In the genomic region with DNA sequence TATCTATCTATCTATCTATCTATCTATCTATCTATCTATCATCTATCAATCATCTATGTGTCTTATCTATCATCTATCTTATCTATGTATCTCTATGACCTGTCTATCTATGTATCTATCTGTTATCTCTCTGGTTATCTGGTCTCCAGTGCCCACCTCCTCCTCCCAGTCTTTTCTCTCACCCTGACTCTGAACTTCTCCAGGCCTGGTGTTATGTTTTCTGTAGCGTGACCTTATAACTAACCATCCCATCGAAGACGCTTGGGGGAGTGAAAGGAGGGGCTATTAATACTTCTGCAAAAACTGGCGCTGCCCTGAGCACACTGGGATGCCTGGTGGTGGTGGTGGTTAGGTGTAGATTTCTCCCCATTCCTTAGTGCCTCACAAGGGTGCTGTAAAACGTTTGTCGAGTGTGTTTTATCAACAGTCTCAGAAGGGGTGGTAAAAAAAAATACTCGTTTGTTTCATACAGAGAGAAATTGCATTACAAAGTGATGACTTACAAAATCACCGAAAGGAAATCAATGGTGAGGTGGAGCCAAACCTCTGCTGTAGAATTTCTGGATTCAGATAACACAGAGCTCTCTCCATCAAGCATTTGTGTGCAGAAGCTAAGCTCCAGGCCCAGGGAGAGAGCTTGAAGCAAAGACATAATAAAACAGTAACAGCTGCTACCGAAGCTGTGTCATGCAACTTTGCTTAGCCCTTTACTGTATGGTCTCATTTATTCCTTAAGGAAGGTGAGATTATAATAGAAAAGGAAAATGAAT, we compare ENCODE assay signal across 8 cellular contexts.
DNase-seq lines count a peak whose midpoint lies in the region; ATAC-seq and TF ChIP-seq lines count a peak whose summit lies in the region.

No MANE protein-coding gene starts in this region.

- H3K27me3 ChIP-seq in cardiac muscle cell (no peaks in the 10 kb centered on the region), lower lobe of right lung (ENCODE audit: low read depth) (no peaks in the 10 kb centered on the region), upper lobe of left lung (no peaks in the 10 kb centered on the region)

- H3K4me3 Mint-ChIP-seq in activated T-helper 2 cell treated with anti-CD3 and anti-CD28 coated beads, Interferon-gamma antibody, Interleukin-2, Interleukin-4, amounts not matched to agents 10 μg/mL and 5 μg/mL and 100 μg/mL, durations not matched to agents 14 hours and 24 hours and 36 hours (ENCODE audit: low read depth): peak overlapping the region; percentile 89

- intact Hi-C loops in left ventricle myocardium superior (cut with micrococcal nuclease): no loop called here
- intact Hi-C loops in activated T-helper 2 cell treated with anti-CD3 and anti-CD28 coated beads, Interferon-gamma antibody, Interleukin-2, Interleukin-4, amounts not matched to agents 10 μg/mL and 5 μg/mL and 100 μg/mL, durations not matched to agents 14 hours and 24 hours and 36 hours (cut with micrococcal nuclease): loop anchor here (2.0 kb wide), 2 partner anchors 71 to 159 kb away; no protein-coding TSS in a partner anchor
- intact Hi-C loops in lower lobe of right lung (cut with DNase I): loop anchor here (10.0 kb wide), 1 partner anchor 339 kb away; no protein-coding TSS in a partner anchor

- H3K36me3 ChIP-seq in cardiac muscle cell (no peaks in the 10 kb centered on the region), lower lobe of right lung (no peaks in the 10 kb centered on the region), upper lobe of left lung (no peaks in the 10 kb centered on the region)

- no peaks in the 10 kb centered on the region for H3K27me3 Mint-ChIP-seq in activated T-helper 2 cell treated with anti-CD3 and anti-CD28 coated beads, Interferon-gamma antibody, Interleukin-2, Interleukin-4, amounts not matched to agents 10 μg/mL and 5 μg/mL and 100 μg/mL, durations not matched to agents 14 hours and 24 hours and 36 hours (ENCODE audit: low read depth)

- H3K27ac ChIP-seq in cardiac muscle cell: peak overlapping the region; percentile 10
- peak overlapping the region; percentile 89 for H3K27ac ChIP-seq in lower lobe of right lung
- peak overlapping the region in 3 of 4 donors; percentile 85 to 91 (median 90) for H3K27ac ChIP-seq in upper lobe of left lung

- no peaks in the 10 kb centered on the region for H3K9me3 Mint-ChIP-seq in activated T-helper 2 cell treated with anti-CD3 and anti-CD28 coated beads, Interferon-gamma antibody, Interleukin-2, Interleukin-4, amounts not matched to agents 10 μg/mL and 5 μg/mL and 100 μg/mL, durations not matched to agents 14 hours and 24 hours and 36 hours

- H3K9me3 ChIP-seq in cardiac muscle cell (ENCODE audit: low read depth) (no peaks in the 10 kb centered on the region), lower lobe of right lung (no peaks in the 10 kb centered on the region), upper lobe of left lung (no peaks in the 10 kb centered on the region)

- TF ChIP-seq POLR2A in upper lobe of left lung (IDR thresholded peaks at IDR 0.05): no peak

- no peaks in the 10 kb centered on the region for H3K36me3 Mint-ChIP-seq in activated T-helper 2 cell treated with anti-CD3 and anti-CD28 coated beads, Interferon-gamma antibody, Interleukin-2, Interleukin-4, amounts not matched to agents 10 μg/mL and 5 μg/mL and 100 μg/mL, durations not matched to agents 14 hours and 24 hours and 36 hours (ENCODE audit: low read depth)

- ATAC-seq in left ventricle myocardium superior (no peak), lower lobe of right lung (no peak), upper lobe of left lung (ENCODE audit: low FRiP score in 2 of 2) (no peak)

- H3K27ac Mint-ChIP-seq in activated T-helper 2 cell treated with anti-CD3 and anti-CD28 coated beads, Interferon-gamma antibody, Interleukin-2, Interleukin-4, amounts not matched to agents 10 μg/mL and 5 μg/mL and 100 μg/mL, durations not matched to agents 14 hours and 24 hours and 36 hours: peak overlapping the region; percentile 92

- H3K4me1 Mint-ChIP-seq in activated T-helper 2 cell treated with anti-CD3 and anti-CD28 coated beads, Interferon-gamma antibody, Interleukin-2, Interleukin-4, amounts not matched to agents 10 μg/mL and 5 μg/mL and 100 μg/mL, durations not matched to agents 14 hours and 24 hours and 36 hours (ENCODE audit: low read depth): peaks cover 51% of the 10 kb centered on the region

- DNase-seq in cardiac muscle cell (ENCODE audit: low read depth in 1 of 2, low spot score in 1 of 2) (peak; percentile 23 to 69), left ventricle myocardium superior (no peak), lower lobe of right lung (no peak), upper lobe of left lung (no peak), SW 1271 (lab: John Stamatoyannopoulos, UW) (no peak), ureter (ENCODE audit: low spot score) (no peak), activated gamma-delta T cell (lab: John Stamatoyannopoulos, UW) (no peak)
- no peak for DNase-seq in activated T-helper 2 cell treated with anti-CD3 and anti-CD28 coated beads, Interferon-gamma antibody, Interleukin-2, Interleukin-4, amounts not matched to agents 10 μg/mL and 5 μg/mL and 100 μg/mL, durations not matched to agents 14 hours and 24 hours and 36 hours (ENCODE audit: low spot score)

- H3K4me1 ChIP-seq in cardiac muscle cell (ENCODE audit: low read depth) (peaks cover 28% of the 10 kb centered on the region), lower lobe of right lung (peaks cover 36% of the 10 kb centered on the region), upper lobe of left lung (peaks cover 28 to 31% (median 31%) of the 10 kb centered on the region in 4 donors)

- 54 to 55% methylated on average over 9 of the region's 9 CpGs for WGBS in upper lobe of left lung, 2 donors

- H3K4me3 ChIP-seq in cardiac muscle cell (no peak overlapping the region), lower lobe of right lung (peak overlapping the region; percentile 72), upper lobe of left lung (no peak overlapping the region)

- TF ChIP-seq EP300 in upper lobe of left lung (IDR thresholded peaks at IDR 0.05): no peak

- TF ChIP-seq CTCF in cardiac muscle cell (IDR thresholded peaks at IDR 0.05; ENCODE audit: low read depth, low read length) (peak; percentile 7), lower lobe of right lung (IDR thresholded peaks at IDR 0.05) (no peak), upper lobe of left lung (IDR thresholded peaks at IDR 0.05) (no peak)

Comparison
In these comparisons a context has a peak if more than half of its experiments do, and no peak if none do; other contexts are left out.
1. DNase-seq: peak in cardiac muscle cell (2 of 2); none in left ventricle myocardium superior (single experiment), activated T-helper 2 cell treated with anti-CD3 and anti-CD28 coated beads, Interferon-gamma antibody, Interleukin-2, Interleukin-4, amounts not matched to agents 10 μg/mL and 5 μg/mL and 100 μg/mL, durations not matched to agents 14 hours and 24 hours and 36 hours (single experiment), lower lobe of right lung (single experiment), upper lobe of left lung (0 of 2), SW 1271 (0 of 2), ureter (single experiment) and activated gamma-delta T cell (single experiment).
2. H3K27ac ChIP-seq: peak in every context shown above with its lines; median percentile 90 in upper lobe of left lung; 89 in lower lobe of right lung; 10 in cardiac muscle cell.